21 cellular contexts compared by ENCODE assay signal in genomic region chr22:42436402-42436801, GRCh38. TPM values are rescaled to one million over a fixed set of nuclear protein-coding genes. Genes with fewer than 3 reads are reported as not detected.
A peak's percentile ranks its signal among the peaks of the same experiment; 100 is the strongest.
DNase-seq lines count a peak whose midpoint lies in the region; ATAC-seq and TF ChIP-seq lines count a peak whose summit lies in the region.
"Had no signal": no experiment of that assay in that cellular context is flagged by ENCODE, and none has a peak within 500 bp of the region (broad histone marks: within the 10 kb centered on the region; RNA-seq: fewer than 3 reads in every experiment).

No MANE protein-coding gene starts in this region.

- in situ Hi-C loops in GM13976 (cut with MboI; ENCODE audit: low sequenced_read_pairs, unreplicated experiment): loop anchor here (10.0 to 25.0 kb wide), 3 partner anchors 262 to 474 kb away; partner anchors contain the start of genes NDUFA6, SEPTIN3 and SMIM45

- H3K4me1 ChIP-seq in colonic mucosa (no peaks in the 10 kb centered on the region), spleen (peaks cover 18 to 100% (median 63%) of the 10 kb centered on the region in 6 donors)

- 27 to 41% (median 39%) methylated on average over 5 to 7 of the region's 7 CpGs for WGBS in spleen, 5 donors

- TF ChIP-seq CTCF in colonic mucosa (IDR thresholded peaks at IDR 0.05) (no peak), spleen (IDR thresholded peaks at IDR 0.05 in 8 of 11, conservative IDR thresholded peaks at IDR 0.05 in 3 of 11) (no peak), GM13976 (IDR thresholded peaks at IDR 0.05; ENCODE audit: borderline replicate concordance, control extremely low read depth, extremely low read depth, insufficient read depth, missing control alignments) (no peak)

- intact Hi-C loops in colonic mucosa (cut with DNase I) (loop anchor here (2.0 to 10.0 kb wide), 2 partner anchors 268 to 462 kb away; no protein-coding TSS in a partner anchor), spleen (cut with DNase I; ENCODE audit: low total_unique reads) (loop anchor here (2.0 to 5.0 kb wide), 2 partner anchors 268 to 339 kb away; no protein-coding TSS in a partner anchor)

- no peak overlapping the region for H3K9ac ChIP-seq in colonic mucosa (ENCODE audit: low read depth in 2 of 2, low read length in 2 of 2)

- DNase-seq in DMS 273 (lab: John Stamatoyannopoulos, UW; ENCODE audit: unreplicated experiment) (peak; percentile 82), NCI-H1105 treated with DMSO at 0.1 percent for 48 hours (lab: John Stamatoyannopoulos, UW) (peak; percentile 67), colonic mucosa (no peak), spleen (no peak), RKO (ENCODE audit: low spot score) (no peak), GM13976 (ENCODE audit: low spot score) (no peak)
- DNase-seq: activated CD4-positive, CD25-positive, alpha-beta regulatory T cell; activated CD8-positive, alpha-beta T cell treated with anti-CD3 and anti-CD28 coated beads, Interleukin-2, amount 10 ng/mL, durations not matched to agents 7 days and 5 days; activated T-cell treated with anti-CD3 and anti-CD28 coated beads, Interleukin-2, amount 50 U/mL, for 4 hours; Peyer's patch; stimulated activated CD4-positive, alpha-beta T cell treated with anti-CD3 and anti-CD28 coated beads, Interleukin-15, amount 100 ng/mL, for 24 hours; T-helper 9 cell had no signal

- H3K27ac ChIP-seq in colonic mucosa (peak overlapping the region; percentile 8), spleen (peak overlapping the region in 7 of 8 donors; percentile 48 to 97 (median 69))
- H3K27ac ChIP-seq: thoracic aorta had no signal

- TF ChIP-seq POLR2A in spleen (IDR thresholded peaks at IDR 0.05): no peak

- H3K9me3 ChIP-seq in colonic mucosa: no peaks in the 10 kb centered on the region
- no peaks in the 10 kb centered on the region for H3K9me3 ChIP-seq in spleen
- H3K9me3 ChIP-seq: mucosa of descending colon, Peyer's patch, thoracic aorta had no signal

- no peak for ATAC-seq in HG03432 (IDR thresholded peaks at IDR 0.05; ENCODE audit: unreplicated experiment)
- ATAC-seq: activated CD8-positive, alpha-beta T cell treated with anti-CD3 and anti-CD28 coated beads, Interleukin-2, amount 10 ng/mL, durations not matched to agents 7 days and 5 days; activated naive CD4-positive, alpha-beta T cell treated with anti-CD3 and anti-CD28 coated beads, Interleukin-2, amount 50 U/mL, for 72 hours; activated T-cell treated with anti-CD3 and anti-CD28 coated beads, Interleukin-2, amount 50 U/mL, for 4 hours; HCT116; HepG2; left lobe of liver; mucosa of descending colon; SK-N-SH treated with all-trans-retinoic acid at 6 μM for 48 hours had no signal

- no peaks in the 10 kb centered on the region for H3K36me3 ChIP-seq in colonic mucosa
- no peaks in the 10 kb centered on the region for H3K36me3 ChIP-seq in spleen
- H3K36me3 ChIP-seq: Peyer's patch, thoracic aorta had no signal

- no peaks in the 10 kb centered on the region for H3K27me3 ChIP-seq in colonic mucosa
- peaks cover 0 to 65% (median 7%) of the 10 kb centered on the region in 7 donors for H3K27me3 ChIP-seq in spleen (replicated peaks in 1 of 7)
- H3K27me3 ChIP-seq: Peyer's patch had no signal

- H3K4me3 ChIP-seq in colonic mucosa (no peak overlapping the region), spleen (peak overlapping the region in 2 of 8 donors; percentile 10 to 49)
- H3K4me3 ChIP-seq: mucosa of descending colon, Peyer's patch, thoracic aorta had no signal

RNA-seq across cellular contexts. Expression of gene NFAM1, which starts 4.2 kb away (rescaled TPM):
- total RNA-seq in colonic mucosa (1 to 10 TPM in 1 of 2 donors, under 1 TPM in 1; 0.64 to 2.1 TPM), spleen (10 to 100 TPM; 18.7 to 56.6 (median 39.0) TPM)
- polyA plus RNA-seq in spleen: 10 to 100 TPM in 1 of 3 donors, 1 to 10 TPM in 2; 2.0 to 10.6 (median 3.0) TPM
- total RNA-seq: HepG2 had no signal
- polyA plus RNA-seq: fibroblast of lung had no signal

Comparison
In these comparisons a context has a peak if more than half of its experiments do, and no peak if none do; other contexts are left out.
1. DNase-seq: peak in DMS 273 (single experiment) and NCI-H1105 treated with DMSO at 0.1 percent for 48 hours (single experiment); none in colonic mucosa (single experiment), spleen (single experiment), RKO (single experiment) and GM13976 (single experiment).
2. RNA of gene NFAM1, which starts 4.2 kb away (total RNA-seq): 18.7 to 56.6 TPM in spleen; 0.64 to 2.1 TPM in colonic mucosa; every median in the first group is over 4 times any median in the second.